Comparison of ENCODE assay signal across 1 cellular context in the genomic region with DNA sequence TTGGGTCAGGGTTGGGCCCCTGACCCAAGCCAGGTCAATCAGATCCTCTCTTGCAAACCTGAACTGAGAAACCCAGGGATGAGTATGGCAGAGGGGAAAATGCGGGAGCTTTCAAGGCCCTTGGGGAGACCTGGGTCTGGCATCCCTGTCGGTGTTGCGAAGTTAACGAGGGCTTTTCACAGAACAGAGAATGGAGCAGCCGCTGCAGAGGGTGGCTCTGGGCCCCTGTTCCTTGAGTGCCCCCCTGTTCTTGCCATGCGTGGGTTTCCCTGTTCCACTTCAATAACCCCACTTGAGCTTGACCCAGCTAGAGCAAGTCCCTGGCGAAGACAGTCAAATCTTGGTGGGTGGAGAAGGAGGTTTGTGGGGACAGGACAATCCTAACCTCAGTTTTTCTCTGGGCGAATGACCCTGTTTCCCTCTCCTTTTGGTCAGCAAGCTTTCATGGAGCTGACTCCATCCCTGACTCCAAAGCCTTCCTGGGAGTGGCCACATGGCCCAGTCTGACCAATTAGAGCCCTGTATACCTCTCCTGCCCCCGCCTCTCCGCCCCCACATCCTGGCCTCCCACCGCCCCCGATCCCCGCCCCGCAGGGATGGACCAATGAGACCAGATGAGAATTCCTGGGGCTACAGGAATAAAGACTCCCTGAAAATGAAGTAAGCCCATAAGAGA.
TF ChIP-seq lines count a peak whose summit lies in the region.

No MANE protein-coding gene starts in this region.

TF ChIP-seq in K562, 482 proteins besides CTCF, POLR2A, EP300 and RAD21 (continued from another document):
- TF ChIP-seq, protein P1, sequence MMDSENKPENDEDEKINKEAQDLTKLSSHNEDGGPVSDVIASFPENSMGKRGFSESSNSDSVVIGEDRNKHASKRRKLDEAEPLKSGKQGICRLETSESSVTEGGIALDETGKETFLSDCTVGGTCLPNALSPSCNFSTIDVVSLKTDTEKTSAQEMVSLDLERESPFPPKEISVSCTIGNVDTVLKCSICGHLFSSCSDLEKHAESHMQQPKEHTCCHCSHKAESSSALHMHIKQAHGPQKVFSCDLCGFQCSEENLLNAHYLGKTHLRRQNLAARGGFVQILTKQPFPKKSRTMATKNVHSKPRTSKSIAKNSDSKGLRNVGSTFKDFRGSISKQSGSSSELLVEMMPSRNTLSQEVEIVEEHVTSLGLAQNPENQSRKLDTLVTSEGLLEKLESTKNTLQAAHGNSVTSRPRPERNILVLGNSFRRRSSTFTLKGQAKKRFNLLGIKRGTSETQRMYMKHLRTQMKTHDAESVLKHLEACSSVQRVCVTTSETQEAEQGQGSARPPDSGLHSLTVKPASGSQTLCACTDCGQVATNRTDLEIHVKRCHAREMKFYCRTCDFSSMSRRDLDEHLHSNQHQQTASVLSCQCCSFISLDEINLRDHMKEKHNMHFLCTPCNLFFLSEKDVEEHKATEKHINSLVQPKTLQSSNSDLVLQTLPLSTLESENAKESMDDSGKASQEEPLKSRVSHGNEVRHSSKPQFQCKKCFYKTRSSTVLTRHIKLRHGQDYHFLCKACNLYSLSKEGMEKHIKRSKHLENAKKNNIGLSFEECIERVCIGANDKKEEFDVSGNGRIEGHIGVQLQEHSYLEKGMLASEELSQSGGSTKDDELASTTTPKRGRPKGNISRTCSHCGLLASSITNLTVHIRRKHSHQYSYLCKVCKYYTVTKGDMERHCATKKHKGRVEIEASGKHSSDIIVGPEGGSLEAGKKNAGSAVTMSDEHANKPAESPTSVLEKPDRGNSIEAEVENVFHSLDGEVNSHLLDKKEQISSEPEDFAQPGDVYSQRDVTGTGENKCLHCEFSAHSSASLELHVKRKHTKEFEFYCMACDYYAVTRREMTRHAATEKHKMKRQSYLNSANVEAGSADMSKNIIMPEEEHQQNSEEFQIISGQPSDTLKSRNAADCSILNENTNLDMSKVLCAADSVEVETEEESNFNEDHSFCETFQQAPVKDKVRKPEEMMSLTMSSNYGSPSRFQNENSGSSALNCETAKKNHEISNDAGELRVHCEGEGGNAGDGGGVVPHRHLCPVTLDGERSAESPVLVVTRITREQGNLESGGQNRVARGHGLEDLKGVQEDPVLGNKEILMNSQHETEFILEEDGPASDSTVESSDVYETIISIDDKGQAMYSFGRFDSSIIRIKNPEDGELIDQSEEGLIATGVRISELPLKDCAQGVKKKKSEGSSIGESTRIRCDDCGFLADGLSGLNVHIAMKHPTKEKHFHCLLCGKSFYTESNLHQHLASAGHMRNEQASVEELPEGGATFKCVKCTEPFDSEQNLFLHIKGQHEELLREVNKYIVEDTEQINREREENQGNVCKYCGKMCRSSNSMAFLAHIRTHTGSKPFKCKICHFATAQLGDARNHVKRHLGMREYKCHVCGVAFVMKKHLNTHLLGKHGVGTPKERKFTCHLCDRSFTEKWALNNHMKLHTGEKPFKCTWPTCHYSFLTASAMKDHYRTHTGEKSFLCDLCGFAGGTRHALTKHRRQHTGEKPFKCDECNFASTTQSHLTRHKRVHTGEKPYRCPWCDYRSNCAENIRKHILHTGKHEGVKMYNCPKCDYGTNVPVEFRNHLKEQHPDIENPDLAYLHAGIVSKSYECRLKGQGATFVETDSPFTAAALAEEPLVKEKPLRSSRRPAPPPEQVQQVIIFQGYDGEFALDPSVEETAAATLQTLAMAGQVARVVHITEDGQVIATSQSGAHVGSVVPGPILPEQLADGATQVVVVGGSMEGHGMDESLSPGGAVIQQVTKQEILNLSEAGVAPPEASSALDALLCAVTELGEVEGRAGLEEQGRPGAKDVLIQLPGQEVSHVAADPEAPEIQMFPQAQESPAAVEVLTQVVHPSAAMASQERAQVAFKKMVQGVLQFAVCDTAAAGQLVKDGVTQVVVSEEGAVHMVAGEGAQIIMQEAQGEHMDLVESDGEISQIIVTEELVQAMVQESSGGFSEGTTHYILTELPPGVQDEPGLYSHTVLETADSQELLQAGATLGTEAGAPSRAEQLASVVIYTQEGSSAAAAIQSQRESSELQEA (IDR thresholded peaks at IDR 0.05; ENCODE audit: low read depth): no peak
